ENCODE assay signal across 25 cellular contexts in genomic region chr2:149225446-149225845, GRCh38.
A peak's percentile ranks its signal among the peaks of the same experiment; 100 is the strongest.
DNase-seq lines count a peak whose midpoint lies in the region; ATAC-seq, FAIRE-seq and TF ChIP-seq lines count a peak whose summit lies in the region.
"Had no signal": no experiment of that assay in that cellular context is flagged by ENCODE, and none has a peak within 500 bp of the region (broad histone marks: within the 10 kb centered on the region; RNA-seq: fewer than 3 reads in every experiment).

No MANE protein-coding gene starts in this region.

- intact Hi-C loops in left ventricle myocardium superior (cut with micrococcal nuclease) = no loop called here
- intact Hi-C loops in cardiac septum (cut with DNase I) = no loop called here
- intact Hi-C loops in kidney (cut with DNase I) = no loop called here

- ATAC-seq in left ventricle myocardium superior = peak; percentile 19
- ATAC-seq: naive thymus-derived CD4-positive, alpha-beta T cell had no signal

- H3K4me3 ChIP-seq in SJCRH30 (no peak overlapping the region), kidney (ENCODE audit: low read length in 2 of 2) (no peak overlapping the region)
- H3K4me3 ChIP-seq: BLaER1 treated with 17β-estradiol and CSF1 and Interleukin-3, amounts not matched to agents 10 nM and 100 nM; left ventricle myocardium inferior had no signal

- TF ChIP-seq POLR2A in H54 (IDR thresholded peaks at IDR 0.05; ENCODE audit: low read depth, low read length) = no peak

- H3K36me3 ChIP-seq in SJCRH30 (no peaks in the 10 kb centered on the region), kidney (ENCODE audit: control insufficient read depth in 1 of 2, insufficient read depth in 2 of 2, low read length in 2 of 2) (no peaks in the 10 kb centered on the region)
- H3K36me3 ChIP-seq: BLaER1 treated with 17β-estradiol and CSF1 and Interleukin-3, amounts not matched to agents 10 nM and 100 nM; left ventricle myocardium inferior had no signal

- H3K27ac ChIP-seq in SJCRH30 (no peak overlapping the region), kidney (ENCODE audit: low read depth in 2 of 2, low read length in 2 of 2) (no peak overlapping the region)
- H3K27ac ChIP-seq: BLaER1 treated with 17β-estradiol and CSF1 and Interleukin-3, amounts not matched to agents 10 nM and 100 nM; left ventricle myocardium inferior had no signal

- H3K27me3 ChIP-seq in SJCRH30 = no peaks in the 10 kb centered on the region
- H3K27me3 ChIP-seq: BLaER1 treated with 17β-estradiol and CSF1 and Interleukin-3, amounts not matched to agents 10 nM and 100 nM had no signal

- TF ChIP-seq CTCF in kidney (IDR thresholded peaks at IDR 0.05; ENCODE audit: borderline replicate concordance, extremely low read depth, insufficient read depth) = no peak

- no peak for DNase-seq in left ventricle myocardium superior
- DNase-seq in cardiac septum (ENCODE audit: low spot score) = no peak
- peak; percentile 76 for DNase-seq in NCI-H1694 treated with DMSO at 0.1 percent for 48 hours (lab: John Stamatoyannopoulos, UW)
- DNase-seq in SHP77 treated with DMSO at 0.1 percent for 48 hours (lab: John Stamatoyannopoulos, UW) = peak; percentile 13
- DNase-seq in SW 1271 (lab: John Stamatoyannopoulos, UW) = no peak
- no peak for DNase-seq in SJCRH30
- no peak for DNase-seq in H54 (ENCODE audit: insufficient read length, low spot score)
- no peak for DNase-seq in kidney
- DNase-seq: ACHN; activated CD4-positive, alpha-beta T cell treated with anti-CD3 and anti-CD28 coated beads, Interleukin-2, amount 50 U/mL, for 4 hours; activated CD4-positive, CD25-positive, alpha-beta regulatory T cell; aorta; dermis blood vessel endothelial cell; GDM1; left ventricle myocardium inferior; MV-4-11; naive thymus-derived CD4-positive, alpha-beta T cell; NCI-H2081 treated with DMSO at 0.1 percent for 48 hours; NCI-H82; occipital lobe; small intestine; stimulated activated CD4-positive, alpha-beta T cell treated with anti-CD3 and anti-CD28 coated beads, Interleukin-1b, Interleukin-23, amount 100 ng/mL, for 48 hours; substantia nigra had no signal

- peaks cover 8% of the 10 kb centered on the region for H3K4me1 ChIP-seq in SJCRH30
- H3K4me1 ChIP-seq in kidney (ENCODE audit: control insufficient read depth in 1 of 2, insufficient read depth in 1 of 2, low read depth in 1 of 2, low read length in 2 of 2) = no peaks in the 10 kb centered on the region

- FAIRE-seq in H54 (lab: Jason Lieb, UNC) (no peak), kidney (lab: Jason Lieb, UNC) (no peak)
- FAIRE-seq: D721Med, small intestine had no signal

- H3K9me3 ChIP-seq in SJCRH30 (replicated peaks) (no peaks in the 10 kb centered on the region), kidney (ENCODE audit: control insufficient read depth in 1 of 2, low read length in 2 of 2) (no peaks in the 10 kb centered on the region)
- H3K9me3 ChIP-seq: BLaER1 treated with 17β-estradiol and CSF1 and Interleukin-3, amounts not matched to agents 10 nM and 100 nM; left ventricle myocardium inferior had no signal

- no peak overlapping the region for H3K9ac ChIP-seq in kidney (ENCODE audit: low read length in 2 of 2)
- H3K9ac ChIP-seq: BLaER1 treated with 17β-estradiol and CSF1 and Interleukin-3, amounts not matched to agents 10 nM and 100 nM had no signal

Comparison
In these comparisons a context has a peak if more than half of its experiments do, and no peak if none do; other contexts are left out.
1. DNase-seq: peak in NCI-H1694 treated with DMSO at 0.1 percent for 48 hours (single experiment) and SHP77 treated with DMSO at 0.1 percent for 48 hours (single experiment); none in left ventricle myocardium superior (single experiment), cardiac septum (single experiment), SW 1271 (0 of 2), SJCRH30 (0 of 2), H54 (single experiment) and kidney (single experiment).